ENCODE assay signal across 9 cellular contexts in genomic region chr2:139790807-139791206, GRCh38.
DNase-seq lines count a peak whose midpoint lies in the region; ATAC-seq and TF ChIP-seq lines count a peak whose summit lies in the region.
"Had no signal": no experiment of that assay in that cellular context is flagged by ENCODE, and none has a peak within 500 bp of the region (broad histone marks: within the 10 kb centered on the region; RNA-seq: fewer than 3 reads in every experiment).

No MANE protein-coding gene starts in this region.

- intact Hi-C loops in stomach (cut with DNase I; ENCODE audit: low total_unique reads) = no loop called here

- TF ChIP-seq EP300 in stomach (IDR thresholded peaks at IDR 0.05) = no peak

- no peak for TF ChIP-seq CTCF in fibroblast of villous mesenchyme (IDR thresholded peaks at IDR 0.05; ENCODE audit: insufficient read depth, low read depth, low read length)
- peak in 2 of 7 experiments; percentile 12 to 17 for TF ChIP-seq CTCF in stomach (IDR thresholded peaks at IDR 0.05)

- ATAC-seq in HG03097 (IDR thresholded peaks at IDR 0.05; ENCODE audit: low FRiP score, unreplicated experiment) = no peak
- ATAC-seq in HG02852 (IDR thresholded peaks at IDR 0.05; ENCODE audit: unreplicated experiment) = no peak

- H3K27ac ChIP-seq in stomach = no peak overlapping the region

- no peaks in the 10 kb centered on the region for H3K4me1 ChIP-seq in stomach

- no peaks in the 10 kb centered on the region for H3K36me3 ChIP-seq in stomach

- H3K27me3 ChIP-seq in stomach = no peaks in the 10 kb centered on the region

- H3K4me3 ChIP-seq in fibroblast of villous mesenchyme (ENCODE audit: low read depth, low read length) (no peak overlapping the region), stomach (no peak overlapping the region)

- no peaks in the 10 kb centered on the region for H3K9me3 ChIP-seq in stomach

- in situ Hi-C loops in ACHN (cut with HindIII; ENCODE audit: low pct_ligation_motif_present, low pct_unique_long_range_greater_than_20kb, low sequenced_read_pairs) = no loop called here

- DNase-seq in ACHN (peak; percentile 56), HCEC 1CT (peak; percentile 40), RKO (ENCODE audit: low spot score) (peak; percentile 53), fibroblast of villous mesenchyme (ENCODE audit: low read depth) (peak; percentile 3), activated T-cell treated with anti-CD3 and anti-CD28 coated beads for 4 hours (no peak), stomach (no peak)
- DNase-seq: stimulated activated CD4-positive, alpha-beta T cell treated with anti-CD3 and anti-CD28 coated beads, Interleukin-4, amount 100 ng/mL, for 24 hours had no signal

- TF ChIP-seq POLR2A in stomach (IDR thresholded peaks at IDR 0.05) = no peak

Comparison
In these comparisons a context has a peak if more than half of its experiments do, and no peak if none do; other contexts are left out.
1. DNase-seq: peak in ACHN (single experiment), HCEC 1CT (single experiment), RKO (single experiment) and fibroblast of villous mesenchyme (single experiment); none in activated T-cell treated with anti-CD3 and anti-CD28 coated beads for 4 hours (single experiment) and stomach (single experiment).